ENCODE assay signal across 8 cellular contexts in genomic region chr16:30628628-30629342, GRCh38. TPM values are rescaled to one million over a fixed set of nuclear protein-coding genes. Genes with fewer than 3 reads are reported as not detected.
DNase-seq lines count a peak whose midpoint lies in the region; ATAC-seq, FAIRE-seq and TF ChIP-seq lines count a peak whose summit lies in the region.

No MANE protein-coding gene starts in this region.

- no peak for ATAC-seq in HG02840 (IDR thresholded peaks at IDR 0.05; ENCODE audit: low FRiP score, unreplicated experiment)

- POLR2A ChIA-PET in endothelial cell of umbilical vein (lab: Charles Lee), result no interaction called here

- H3K36me3 ChIP-seq in NT2/D1 (ENCODE audit: insufficient read depth, insufficient read length, low read length) (no peaks in the 10 kb centered on the region), endothelial cell of umbilical vein (ENCODE audit: control insufficient read depth in 2 of 2, extremely low read depth in 1 of 2, insufficient read depth in 2 of 2, low read length in 2 of 2) (no peaks in the 10 kb centered on the region)

- dilution Hi-C loops in endothelial cell of umbilical vein (cut with MboI; ENCODE audit: extremely low pct_ligation_motif_present, low sequenced_read_pairs), result no loop called here

- intact Hi-C loops in endothelial cell of umbilical vein (cut with micrococcal nuclease), result loop anchor here (1.0 to 2.0 kb wide), 3 partner anchors 179 to 538 kb away; partner anchors contain the start of genes DCTPP1 and TBX6

- DNase-seq in D341Med (ENCODE audit: low spot score) (peak; percentile 74), HTR-8/SVneo (ENCODE audit: insufficient read length, low spot score) (peak; percentile 70), NT2/D1 (ENCODE audit: low read depth, low spot score) (peak; percentile 73), endothelial cell of umbilical vein (ENCODE audit: low read depth, low spot score) (peak; percentile 77), myocyte (ENCODE audit: low read depth) (peak; percentile 87)
- peak; percentile 66 to 95 (median 88) for DNase-seq in activated CD8-positive, alpha-beta memory T cell treated with anti-CD3 and anti-CD28 coated beads for 48 hours (ENCODE audit: low read depth in 2 of 3, low spot score in 2 of 3)
- DNase-seq in stimulated activated CD8-positive, alpha-beta memory T cell treated with anti-CD3 and anti-CD28 coated beads, Interleukin-7, amount 100 ng/mL, for 24 hours (ENCODE audit: low read depth), result peak; percentile 90

- CTCF ChIA-PET in endothelial cell of umbilical vein (lab: Charles Lee), result interaction anchor here (0.6 to 2.2 kb wide), 23 partner anchors 9 to 686 kb away, joined by 3 to 16 read pairs (median 4); partner anchors contain the start of genes DCTPP1, GDPD3, PRR14 and TBX6

- no peaks in the 10 kb centered on the region for H3K9me1 ChIP-seq in endothelial cell of umbilical vein (replicated peaks; ENCODE audit: control insufficient read depth, extremely low read depth, insufficient read depth, low read length)

- H4K20me1 ChIP-seq in endothelial cell of umbilical vein (replicated peaks; ENCODE audit: control insufficient read depth, extremely low read depth, insufficient read depth, low read length), result no peaks in the 10 kb centered on the region

- no peaks in the 10 kb centered on the region for H3K79me2 ChIP-seq in endothelial cell of umbilical vein (ENCODE audit: control insufficient read depth, insufficient read depth, low read length)

- FAIRE-seq in HTR-8/SVneo (lab: Jason Lieb, UNC) (no peak), endothelial cell of umbilical vein (lab: Jason Lieb, UNC) (peak; percentile 96)

- TF ChIP-seq CTCF in endothelial cell of umbilical vein (IDR thresholded peaks at IDR 0.05; ENCODE audit: extremely low read depth in 1 of 2, insufficient read depth in 1 of 2, low read depth in 1 of 2, low read length in 2 of 2), result peak; percentile 85 to 91

- peak overlapping the region; percentile 55 for H3K4me2 ChIP-seq in endothelial cell of umbilical vein (ENCODE audit: insufficient read depth, low read length)

- H3K4me1 ChIP-seq in NT2/D1 (ENCODE audit: insufficient read depth, insufficient read length), result no peaks in the 10 kb centered on the region
- peaks cover 3% of the 10 kb centered on the region for H3K4me1 ChIP-seq in endothelial cell of umbilical vein (ENCODE audit: control insufficient read depth, extremely low read depth, insufficient read depth, low read length)

- H3K9ac ChIP-seq in NT2/D1 (ENCODE audit: insufficient read length, low read depth), result no peak overlapping the region
- no peak overlapping the region for H3K9ac ChIP-seq in endothelial cell of umbilical vein (replicated peaks; ENCODE audit: extremely low read depth, insufficient read depth, low read length)

- H3K27ac ChIP-seq in endothelial cell of umbilical vein (ENCODE audit: insufficient read depth, low read depth, low read length), result no peak overlapping the region

- H3K4me3 ChIP-seq in NT2/D1 (ENCODE audit: insufficient read length, low read depth) (no peak overlapping the region), endothelial cell of umbilical vein (replicated peaks in 1 of 3; ENCODE audit: insufficient read depth in 1 of 3, low read depth in 1 of 3, low read length in 3 of 3) (peak overlapping the region in 1 of 3 experiments; percentile 27)

- H3K9me3 ChIP-seq in NT2/D1 (ENCODE audit: insufficient read depth, low read length), result peaks cover 8% of the 10 kb centered on the region; the same call in 1 of the 2 replicates
- no peaks in the 10 kb centered on the region for H3K9me3 ChIP-seq in endothelial cell of umbilical vein (replicated peaks; ENCODE audit: control insufficient read depth, insufficient read depth, low read length)

- H3K27me3 ChIP-seq in NT2/D1 (ENCODE audit: insufficient read depth, insufficient read length) (no peaks in the 10 kb centered on the region), endothelial cell of umbilical vein (ENCODE audit: control insufficient read depth in 2 of 2, insufficient read depth in 2 of 2, low read length in 2 of 2) (peaks cover 2 to 3% of the 10 kb centered on the region in 2 experiments)

- no peak for TF ChIP-seq POLR2A in endothelial cell of umbilical vein (IDR thresholded peaks at IDR 0.05; ENCODE audit: low read depth, low read length)

- peak overlapping the region; percentile 75 for H2AFZ ChIP-seq in endothelial cell of umbilical vein (ENCODE audit: low read depth, low read length)

- no TSS peak for BruUV-seq in endothelial cell of umbilical vein (replicated peaks; lab: Mats Ljungman, UMichigan)

TF ChIP-seq in endothelial cell of umbilical vein, 7 proteins besides CTCF, POLR2A, EP300 and RAD21:
- TF ChIP-seq FOS (IDR thresholded peaks at IDR 0.05; ENCODE audit: borderline replicate concordance, insufficient read depth, low read length) (no peak), POLR2AphosphoS5 (IDR thresholded peaks at IDR 0.05; ENCODE audit: insufficient read depth, low read depth, low read length) (no peak), EZH2 (IDR thresholded peaks at IDR 0.05; ENCODE audit: borderline replicate concordance, low read depth, low read length, severe bottlenecking) (no peak), MAX (IDR thresholded peaks at IDR 0.05; ENCODE audit: insufficient read depth, insufficient read length) (no peak), GATA2 (IDR thresholded peaks at IDR 0.05; ENCODE audit: insufficient read depth, insufficient read length, low read depth, low read length) (no peak), MYC (IDR thresholded peaks at IDR 0.05; ENCODE audit: low read depth, low read length) (no peak), JUN (IDR thresholded peaks at IDR 0.05; ENCODE audit: borderline replicate concordance, insufficient read depth, insufficient read length, low read depth) (no peak)

RNA-seq across cellular contexts. Expression of gene ZNF689, which starts 18.6 kb away (rescaled TPM):
- total RNA-seq in endothelial cell of umbilical vein (6.8 and 8.4 TPM in 2 replicates), myocyte (7.8 and 9.2 TPM in 2 replicates)
- 7.5 and 9.2 TPM in 2 replicates for polyA plus RNA-seq in endothelial cell of umbilical vein
- polyA plus RNA-seq in endothelial cell of umbilical vein (2011; cell fraction: cytosol; rRNA removed), result 4.1 and 5.0 TPM in 2 replicates
- 4.1 and 4.7 TPM in 2 replicates for polyA plus RNA-seq in endothelial cell of umbilical vein (2011; cell fraction: nucleus; rRNA removed)
- polyA plus RNA-seq in endothelial cell of umbilical vein (2012), result 4.0 and 4.4 TPM in 2 replicates
- 6.5 and 10.9 TPM in 2 replicates for polyA minus RNA-seq in endothelial cell of umbilical vein
- polyA minus RNA-seq in endothelial cell of umbilical vein (2011; cell fraction: cytosol; rRNA and poly(A)+ RNA removed), result 15.6 TPM
- polyA minus RNA-seq in endothelial cell of umbilical vein (2011; cell fraction: nucleus; rRNA and poly(A)+ RNA removed), result 5.5 and 8.3 TPM in 2 replicates
- polyA plus RNA-seq in myocyte (2012), result 5.7 TPM

RNA-seq across cellular contexts. Expression of gene PRR14, which starts 22.0 kb away (rescaled TPM):
- total RNA-seq in endothelial cell of umbilical vein (57.0 and 70.0 TPM in 2 replicates), myocyte (13.0 and 13.7 TPM in 2 replicates)
- 17.0 and 20.5 TPM in 2 replicates for polyA plus RNA-seq in endothelial cell of umbilical vein
- polyA plus RNA-seq in endothelial cell of umbilical vein (2011; cell fraction: cytosol; rRNA removed), result 12.6 and 13.2 TPM in 2 replicates
- 41.9 and 49.5 TPM in 2 replicates for polyA plus RNA-seq in endothelial cell of umbilical vein (2011; cell fraction: nucleus; rRNA removed)
- 31.8 and 34.6 TPM in 2 replicates for polyA plus RNA-seq in endothelial cell of umbilical vein (2012)
- 5.3 and 6.1 TPM in 2 replicates for polyA minus RNA-seq in endothelial cell of umbilical vein
- 10.3 TPM for polyA minus RNA-seq in endothelial cell of umbilical vein (2011; cell fraction: cytosol; rRNA and poly(A)+ RNA removed)
- polyA minus RNA-seq in endothelial cell of umbilical vein (2011; cell fraction: nucleus; rRNA and poly(A)+ RNA removed), result 13.0 and 14.0 TPM in 2 replicates
- 22.5 TPM for polyA plus RNA-seq in myocyte (2012)

RNA-seq across cellular contexts. Expression of gene FBRS, which starts 29.4 kb away (rescaled TPM):
- 68.6 and 72.5 TPM in 2 replicates for total RNA-seq in endothelial cell of umbilical vein
- polyA plus RNA-seq in endothelial cell of umbilical vein, result 15.5 and 16.3 TPM in 2 replicates
- 10.5 and 15.8 TPM in 2 replicates for polyA plus RNA-seq in endothelial cell of umbilical vein (2011; cell fraction: cytosol; rRNA removed)
- 82.0 and 92.7 TPM in 2 replicates for polyA plus RNA-seq in endothelial cell of umbilical vein (2011; cell fraction: nucleus; rRNA removed)
- polyA plus RNA-seq in endothelial cell of umbilical vein (2012), result 36.2 and 41.9 TPM in 2 replicates
- 18.8 and 20.0 TPM in 2 replicates for polyA minus RNA-seq in endothelial cell of umbilical vein
- polyA minus RNA-seq in endothelial cell of umbilical vein (2011; cell fraction: cytosol; rRNA and poly(A)+ RNA removed), result 9.9 TPM
- polyA minus RNA-seq in endothelial cell of umbilical vein (2011; cell fraction: nucleus; rRNA and poly(A)+ RNA removed), result 49.9 and 53.2 TPM in 2 replicates
- 24.6 and 25.1 TPM in 2 replicates for total RNA-seq in myocyte
- 36.8 TPM for polyA plus RNA-seq in myocyte (2012)

RNA-seq across cellular contexts. Expression of gene ZNF785, which starts 43.3 kb away (rescaled TPM):
- total RNA-seq in endothelial cell of umbilical vein (17.6 and 21.9 TPM in 2 replicates), myocyte (8.0 and 8.7 TPM in 2 replicates)
- 7.8 and 9.7 TPM in 2 replicates for polyA plus RNA-seq in endothelial cell of umbilical vein
- polyA plus RNA-seq in endothelial cell of umbilical vein (2011; cell fraction: cytosol; rRNA removed), result 6.2 and 8.2 TPM in 2 replicates
- polyA plus RNA-seq in endothelial cell of umbilical vein (2011; cell fraction: nucleus; rRNA removed), result 20.8 and 22.6 TPM in 2 replicates
- 5.8 and 6.4 TPM in 2 replicates for polyA plus RNA-seq in endothelial cell of umbilical vein (2012)
- polyA minus RNA-seq in endothelial cell of umbilical vein, result 9.4 and 9.6 TPM in 2 replicates
- polyA minus RNA-seq in endothelial cell of umbilical vein (2011; cell fraction: cytosol; rRNA and poly(A)+ RNA removed), result 4.3 TPM
- 8.6 and 9.5 TPM in 2 replicates for polyA minus RNA-seq in endothelial cell of umbilical vein (2011; cell fraction: nucleus; rRNA and poly(A)+ RNA removed)
- 7.5 TPM for polyA plus RNA-seq in myocyte (2012)

RNA-seq across cellular contexts. Expression of gene ZNF688, which starts 57.3 kb away (rescaled TPM):
- 10.5 and 10.9 TPM in 2 replicates for total RNA-seq in endothelial cell of umbilical vein
- polyA plus RNA-seq in endothelial cell of umbilical vein, result 5.4 and 7.5 TPM in 2 replicates
- 3.2 and 6.2 TPM in 2 replicates for polyA plus RNA-seq in endothelial cell of umbilical vein (2011; cell fraction: cytosol; rRNA removed)
- 10.7 and 12.9 TPM in 2 replicates for polyA plus RNA-seq in endothelial cell of umbilical vein (2011; cell fraction: nucleus; rRNA removed)
- polyA plus RNA-seq in endothelial cell of umbilical vein (2012), result 5.1 and 5.5 TPM in 2 replicates
- polyA minus RNA-seq in endothelial cell of umbilical vein, result 1.5 and 2.4 TPM in 2 replicates
- polyA minus RNA-seq in endothelial cell of umbilical vein (2011; cell fraction: cytosol; rRNA and poly(A)+ RNA removed), result 1.3 TPM
- 2.4 and 3.9 TPM in 2 replicates for polyA minus RNA-seq in endothelial cell of umbilical vein (2011; cell fraction: nucleus; rRNA and poly(A)+ RNA removed)
- total RNA-seq in myocyte, result 7.4 and 8.7 TPM in 2 replicates
- 12.1 TPM for polyA plus RNA-seq in myocyte (2012)
